ENCODE assay signal across 14 cellular contexts in genomic region chr10:69363666-69364065, GRCh38. TPM values are rescaled to one million over a fixed set of nuclear protein-coding genes. Genes with fewer than 3 reads are reported as not detected.
DNase-seq lines count a peak whose midpoint lies in the region; ATAC-seq and TF ChIP-seq lines count a peak whose summit lies in the region.
"Had no signal": no experiment of that assay in that cellular context is flagged by ENCODE, and none has a peak within 500 bp of the region (broad histone marks: within the 10 kb centered on the region; RNA-seq: fewer than 3 reads in every experiment).

No MANE protein-coding gene starts in this region.

- H3K4me1 ChIP-seq in PC-9 (replicated peaks; ENCODE audit: insufficient read depth), result peaks cover 50% of the 10 kb centered on the region
- H3K4me1 ChIP-seq in esophagus squamous epithelium, result peaks cover 46 to 78% (median 48%) of the 10 kb centered on the region in 3 donors
- peaks cover 13% of the 10 kb centered on the region for H3K4me1 ChIP-seq in smooth muscle cell (ENCODE audit: low read depth)
- no peaks in the 10 kb centered on the region for H3K4me1 ChIP-seq in A673 (ENCODE audit: insufficient read depth, low read length, poor library complexity, severe bottlenecking)

- CTCF ChIA-PET in activated CD8-positive, alpha-beta T cell treated with anti-CD3 and anti-CD28 coated beads, Interleukin-2, amount 10 ng/mL, durations not matched to agents 7 days and 5 days (lab: Charles Lee), result interaction anchor here (1.1 to 1.4 kb wide), 3 partner anchors 10 to 134 kb away, joined by 3 read pairs; no protein-coding TSS in a partner anchor
- CTCF ChIA-PET in activated CD8-positive, alpha-beta T cell treated with anti-CD3 and anti-CD28 coated beads for 36 hours (lab: Charles Lee), result interaction anchor here (0.8 to 1.4 kb wide), 2 partner anchors 22 to 121 kb away, joined by 3 read pairs; no protein-coding TSS in a partner anchor
- CTCF ChIA-PET in PC-9 (lab: Charles Lee) (interaction anchor here (1.0 to 2.2 kb wide), 2 partner anchors 27 to 31 kb away, joined by 3 to 19 read pairs; no protein-coding TSS in a partner anchor), A673 (lab: Charles Lee) (no interaction called here)

- BruUV-seq in PC-9 (replicated peaks; lab: Mats Ljungman, UMichigan), result no TSS peak
- BruUV-seq in A673 (replicated peaks; lab: Mats Ljungman, UMichigan), result no TSS peak

- 83 to 88% methylated on average over 5 of the region's 5 CpGs for WGBS in esophagus squamous epithelium, 2 donors
- 24% methylated on average over 5 of the region's 5 CpGs for WGBS in smooth muscle cell (ENCODE audit: low lambda C conversion rate)

- H3K9me3 ChIP-seq in PC-9 (ENCODE audit: insufficient read depth, low read depth) (no peaks in the 10 kb centered on the region), esophagus squamous epithelium (no peaks in the 10 kb centered on the region), smooth muscle cell (replicated peaks; ENCODE audit: low read depth) (no peaks in the 10 kb centered on the region), A673 (ENCODE audit: low read depth, low read length, poor library complexity, severe bottlenecking) (no peaks in the 10 kb centered on the region)
- H3K9me3 ChIP-seq: lower lobe of right lung had no signal

- H3K9me3 Mint-ChIP-seq in activated CD8-positive, alpha-beta T cell treated with anti-CD3 and anti-CD28 coated beads, Interleukin-2, amount 10 ng/mL, durations not matched to agents 7 days and 5 days (ENCODE audit: insufficient read depth), result no peaks in the 10 kb centered on the region
- no peaks in the 10 kb centered on the region for H3K9me3 Mint-ChIP-seq in activated CD8-positive, alpha-beta T cell treated with anti-CD3 and anti-CD28 coated beads for 36 hours

- no peaks in the 10 kb centered on the region for H3K27me3 ChIP-seq in PC-9 (ENCODE audit: insufficient read depth, low read depth)
- no peaks in the 10 kb centered on the region for H3K27me3 ChIP-seq in esophagus squamous epithelium
- H3K27me3 ChIP-seq in smooth muscle cell (ENCODE audit: low read depth), result no peaks in the 10 kb centered on the region
- H3K27me3 ChIP-seq in A673 (replicated peaks; ENCODE audit: insufficient read depth, low read depth, low read length, poor library complexity), result no peaks in the 10 kb centered on the region

- no peaks in the 10 kb centered on the region for H3K27me3 Mint-ChIP-seq in activated CD8-positive, alpha-beta T cell treated with anti-CD3 and anti-CD28 coated beads, Interleukin-2, amount 10 ng/mL, durations not matched to agents 7 days and 5 days (ENCODE audit: low read depth)
- H3K27me3 Mint-ChIP-seq in activated CD8-positive, alpha-beta T cell treated with anti-CD3 and anti-CD28 coated beads for 36 hours, result no peaks in the 10 kb centered on the region

- peaks cover 58% of the 10 kb centered on the region for H3K36me3 Mint-ChIP-seq in activated CD8-positive, alpha-beta T cell treated with anti-CD3 and anti-CD28 coated beads, Interleukin-2, amount 10 ng/mL, durations not matched to agents 7 days and 5 days (ENCODE audit: low read depth)
- H3K36me3 Mint-ChIP-seq in activated CD8-positive, alpha-beta T cell treated with anti-CD3 and anti-CD28 coated beads for 36 hours (ENCODE audit: low read depth), result peaks cover 59% of the 10 kb centered on the region

- H3K27ac Mint-ChIP-seq in activated CD8-positive, alpha-beta T cell treated with anti-CD3 and anti-CD28 coated beads, Interleukin-2, amount 10 ng/mL, durations not matched to agents 7 days and 5 days, result peak overlapping the region; percentile 48
- no peak overlapping the region for H3K27ac Mint-ChIP-seq in activated CD8-positive, alpha-beta T cell treated with anti-CD3 and anti-CD28 coated beads for 36 hours

- POLR2A ChIA-PET in activated CD8-positive, alpha-beta T cell treated with anti-CD3 and anti-CD28 coated beads, Interleukin-2, amount 10 ng/mL, durations not matched to agents 7 days and 5 days (lab: Charles Lee), result interaction anchor here (1.0 kb wide), 1 partner anchor 46 kb away, joined by 3 read pairs; no protein-coding TSS in a partner anchor
- POLR2A ChIA-PET in activated CD8-positive, alpha-beta T cell treated with anti-CD3 and anti-CD28 coated beads for 36 hours (lab: Charles Lee), result interaction anchor here (0.9 to 1.0 kb wide), 2 partner anchors 44 to 50 kb away, joined by 3 to 4 read pairs; no protein-coding TSS in a partner anchor
- POLR2A ChIA-PET in PC-9 (lab: Charles Lee; ENCODE audit: unreplicated experiment), result no interaction called here
- POLR2A ChIA-PET in A673 (lab: Charles Lee; ENCODE audit: low non-redundant PET), result no interaction called here

- no peak overlapping the region for H3K4me3 Mint-ChIP-seq in activated CD8-positive, alpha-beta T cell treated with anti-CD3 and anti-CD28 coated beads, Interleukin-2, amount 10 ng/mL, durations not matched to agents 7 days and 5 days
- no peak overlapping the region for H3K4me3 Mint-ChIP-seq in activated CD8-positive, alpha-beta T cell treated with anti-CD3 and anti-CD28 coated beads for 36 hours

- peak overlapping the region; percentile 10 for H3K9ac ChIP-seq in smooth muscle cell (ENCODE audit: low read depth)

- H3K4me3 ChIP-seq in PC-9, result no peak overlapping the region
- H3K4me3 ChIP-seq in esophagus squamous epithelium, result no peak overlapping the region
- no peak overlapping the region for H3K4me3 ChIP-seq in smooth muscle cell
- no peak overlapping the region for H3K4me3 ChIP-seq in A673 (ENCODE audit: low read depth, low read length, poor library complexity, severe bottlenecking)
- H3K4me3 ChIP-seq: lower lobe of right lung had no signal

- H3K79me2 ChIP-seq in PC-9 (ENCODE audit: low read depth) (peaks cover 36% of the 10 kb centered on the region), smooth muscle cell (ENCODE audit: low read depth) (peaks cover 3% of the 10 kb centered on the region)

- no peak for TF ChIP-seq CTCF in activated CD8-positive, alpha-beta T cell treated with anti-CD3 and anti-CD28 coated beads for 36 hours (IDR thresholded peaks at IDR 0.05)
- TF ChIP-seq CTCF in PC-9 (conservative IDR thresholded peaks at IDR 0.05) (no peak), esophagus squamous epithelium (IDR thresholded peaks at IDR 0.05) (no peak), smooth muscle cell (IDR thresholded peaks at IDR 0.05; ENCODE audit: borderline replicate concordance, insufficient read depth, poor library complexity, severe bottlenecking) (no peak), A673 (conservative IDR thresholded peaks at IDR 0.05; ENCODE audit: low read depth, low read length) (no peak)

- H3K4me1 Mint-ChIP-seq in activated CD8-positive, alpha-beta T cell treated with anti-CD3 and anti-CD28 coated beads, Interleukin-2, amount 10 ng/mL, durations not matched to agents 7 days and 5 days (ENCODE audit: low read depth), result peaks cover 55% of the 10 kb centered on the region
- H3K4me1 Mint-ChIP-seq in activated CD8-positive, alpha-beta T cell treated with anti-CD3 and anti-CD28 coated beads for 36 hours (ENCODE audit: low read depth), result peaks cover 28% of the 10 kb centered on the region

- intact Hi-C loops in activated CD8-positive, alpha-beta T cell treated with anti-CD3 and anti-CD28 coated beads for 36 hours (cut with micrococcal nuclease), result no loop called here
- intact Hi-C loops in PC-9 (cut with micrococcal nuclease; ENCODE audit: unreplicated experiment), result loop anchor here (2.0 kb wide), 1 partner anchor 21 kb away; no protein-coding TSS in a partner anchor
- intact Hi-C loops in esophagus squamous epithelium (cut with DNase I), result no loop called here
- intact Hi-C loops in A673 (cut with micrococcal nuclease; ENCODE audit: unreplicated experiment), result no loop called here
- intact Hi-C loops in posterior cingulate gyrus (cut with DNase I), result no loop called here

- no peaks in the 10 kb centered on the region for H3K9me2 ChIP-seq in PC-9 (ENCODE audit: insufficient read depth)

- peak overlapping the region; percentile 89 for H3K27ac ChIP-seq in PC-9
- H3K27ac ChIP-seq in esophagus squamous epithelium, result peak overlapping the region; percentile 71 to 90 (median 86)
- peak overlapping the region; percentile 83 for H3K27ac ChIP-seq in smooth muscle cell (ENCODE audit: low read depth)
- no peak overlapping the region for H3K27ac ChIP-seq in A673 (ENCODE audit: low read depth, low read length, poor library complexity, severe bottlenecking)

- H2AFZ ChIP-seq in PC-9, result no peak overlapping the region
- H2AFZ ChIP-seq in smooth muscle cell (ENCODE audit: low read depth), result no peak overlapping the region

- peaks cover 49% of the 10 kb centered on the region for H3F3A ChIP-seq in PC-9 (ENCODE audit: insufficient read depth, low read depth)
- peaks cover 12% of the 10 kb centered on the region for H3F3A ChIP-seq in smooth muscle cell (ENCODE audit: low read depth)

- TF ChIP-seq POLR2A in esophagus squamous epithelium (IDR thresholded peaks at IDR 0.05), result no peak

- H4K20me1 ChIP-seq in PC-9 (ENCODE audit: insufficient read depth), result no peaks in the 10 kb centered on the region
- H4K20me1 ChIP-seq in smooth muscle cell (ENCODE audit: low read depth), result peaks cover 96% of the 10 kb centered on the region

- H3K36me3 ChIP-seq in PC-9 (ENCODE audit: low read depth) (peaks cover 14% of the 10 kb centered on the region; the same call in 1 of the 2 replicates), esophagus squamous epithelium (peaks cover 26 to 77% (median 36%) of the 10 kb centered on the region in 3 donors), smooth muscle cell (ENCODE audit: low read depth) (no peaks in the 10 kb centered on the region), A673 (ENCODE audit: insufficient read depth, low read length, poor library complexity, severe bottlenecking) (peaks cover 9% of the 10 kb centered on the region)

- H3K4me2 ChIP-seq in PC-9, result peak overlapping the region; percentile 73
- H3K4me2 ChIP-seq in smooth muscle cell, result peak overlapping the region; percentile 70

- ATAC-seq in activated CD8-positive, alpha-beta T cell treated with anti-CD3 and anti-CD28 coated beads, Interleukin-2, amount 10 ng/mL, durations not matched to agents 7 days and 5 days, result no peak
- ATAC-seq in activated CD8-positive, alpha-beta T cell treated with anti-CD3 and anti-CD28 coated beads for 36 hours, result no peak
- ATAC-seq: lower lobe of right lung had no signal

- no peak for DNase-seq in activated CD8-positive, alpha-beta T cell treated with anti-CD3 and anti-CD28 coated beads, Interleukin-2, amount 10 ng/mL, durations not matched to agents 7 days and 5 days
- no peak for DNase-seq in activated CD8-positive, alpha-beta T cell treated with anti-CD3 and anti-CD28 coated beads for 36 hours
- DNase-seq in PC-9, result no peak
- no peak for DNase-seq in esophagus squamous epithelium (lab: John Stamatoyannopoulos, UW)
- DNase-seq in smooth muscle cell (lab: John Stamatoyannopoulos, UW; ENCODE audit: unreplicated experiment), result no peak
- no peak for DNase-seq in A673 (ENCODE audit: low spot score)
- no peak for DNase-seq in posterior cingulate gyrus
- no peak for DNase-seq in cerebellum (ENCODE audit: low spot score)
- DNase-seq: activated gamma-delta T cell, cerebellar nuclear complex, DMS53, erythroblast, lower lobe of right lung, NCI-H510A treated with DMSO at 0.1 percent for 48 hours had no signal

RNA-seq across cellular contexts. Expression of gene TACR2, which starts 53.1 kb away (rescaled TPM):
- total RNA-seq in activated CD8-positive, alpha-beta T cell treated with anti-CD3 and anti-CD28 coated beads, Interleukin-2, amount 10 ng/mL, durations not matched to agents 7 days and 5 days, result not detected
- not detected for total RNA-seq in activated CD8-positive, alpha-beta T cell treated with anti-CD3 and anti-CD28 coated beads for 36 hours
- 0.23 TPM in 1 of 2 replicates, not detected in the other for total RNA-seq in PC-9 (2021)
- total RNA-seq in esophagus squamous epithelium, result 10 to 100 TPM in 1 of 4 donors, 1 to 10 TPM in 2, under 1 TPM in 1; 0.72 to 24.0 (median 4.4) TPM
- total RNA-seq in smooth muscle cell, result not detected in 2 replicates
- polyA plus RNA-seq in smooth muscle cell, result 0.13 and 0.43 TPM in 2 replicates
- 0.17 and 0.21 TPM in 2 replicates for total RNA-seq in A673 (2021)
- 0.82 TPM for total RNA-seq in cerebellum

Comparison
In these comparisons a context has a peak if more than half of its experiments do, and no peak if none do; other contexts are left out.
1. POLR2A ChIA-PET loops: an anchor here in activated CD8-positive, alpha-beta T cell treated with anti-CD3 and anti-CD28 coated beads, Interleukin-2, amount 10 ng/mL, durations not matched to agents 7 days and 5 days (1.0 kb wide) and activated CD8-positive, alpha-beta T cell treated with anti-CD3 and anti-CD28 coated beads for 36 hours (0.9 to 1.0 kb wide); none called in PC-9 and A673.